13 cellular contexts compared by ENCODE assay signal in the genomic region with DNA sequence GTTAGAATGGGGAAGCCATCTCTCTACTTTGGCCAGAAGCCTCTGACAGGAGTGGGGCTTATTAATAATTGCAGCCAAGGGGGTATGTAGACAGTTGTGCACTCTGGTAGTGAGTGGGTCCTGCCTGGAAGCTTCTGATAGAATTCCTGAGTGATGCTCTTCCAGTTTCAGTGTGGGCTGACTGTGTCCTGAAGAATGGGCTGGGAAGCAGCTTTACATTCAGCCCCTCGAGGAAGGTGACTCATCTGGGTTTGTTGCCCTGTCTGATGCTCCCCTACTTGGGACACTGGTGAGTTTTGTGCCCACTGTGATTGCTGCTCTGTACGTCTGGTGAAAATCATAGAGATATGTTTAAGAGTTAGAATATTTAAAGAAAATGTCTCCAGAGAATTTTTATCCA.
DNase-seq lines count a peak whose midpoint lies in the region; ATAC-seq and TF ChIP-seq lines count a peak whose summit lies in the region.
"Had no signal": no experiment of that assay in that cellular context is flagged by ENCODE, and none has a peak within 500 bp of the region (broad histone marks: within the 10 kb centered on the region; RNA-seq: fewer than 3 reads in every experiment).

No MANE protein-coding gene starts in this region.

- dilution Hi-C loops in mammary epithelial cell (cut with HindIII; ENCODE audit: low sequenced_read_pairs), result no loop called here

- no peak overlapping the region for H3K27ac Mint-ChIP-seq in naive thymus-derived CD4-positive, alpha-beta T cell
- H3K27ac Mint-ChIP-seq in T-helper 2 cell treated with Interferon-gamma antibody and Interleukin-4, amounts not matched to agents 5 μg/mL and 100 μg/mL, for 36 hours, result no peak overlapping the region
- H3K27ac Mint-ChIP-seq: CD8-positive, alpha-beta memory T cell had no signal

- H3K4me3 Mint-ChIP-seq in naive thymus-derived CD4-positive, alpha-beta T cell, result no peak overlapping the region
- no peak overlapping the region for H3K4me3 Mint-ChIP-seq in T-helper 2 cell treated with Interferon-gamma antibody and Interleukin-4, amounts not matched to agents 5 μg/mL and 100 μg/mL, for 36 hours
- H3K4me3 Mint-ChIP-seq: CD8-positive, alpha-beta memory T cell had no signal

- TF ChIP-seq EP300 in transverse colon (IDR thresholded peaks at IDR 0.05; ENCODE audit: low read depth), result no peak

- ATAC-seq in naive thymus-derived CD4-positive, alpha-beta T cell, result no peak
- ATAC-seq in HG03469 (IDR thresholded peaks at IDR 0.05; ENCODE audit: unreplicated experiment), result no peak

- peaks cover 0 to 10% (median 0%) of the 10 kb centered on the region in 7 donors for H3K4me1 Mint-ChIP-seq in naive thymus-derived CD4-positive, alpha-beta T cell
- H3K4me1 Mint-ChIP-seq in T-helper 2 cell treated with Interferon-gamma antibody and Interleukin-4, amounts not matched to agents 5 μg/mL and 100 μg/mL, for 36 hours (ENCODE audit: low read depth), result peaks cover 13% of the 10 kb centered on the region
- H3K4me1 Mint-ChIP-seq: CD8-positive, alpha-beta memory T cell had no signal

- CTCF ChIA-PET in mammary epithelial cell (lab: Charles Lee; ENCODE audit: low non-redundant PET), result no interaction called here
- CTCF ChIA-PET in naive thymus-derived CD4-positive, alpha-beta T cell (lab: Charles Lee), result no interaction called here

- H3K27me3 Mint-ChIP-seq in naive thymus-derived CD4-positive, alpha-beta T cell, result peaks cover 0 to 11% (median 0%) of the 10 kb centered on the region in 5 donors
- no peaks in the 10 kb centered on the region for H3K27me3 Mint-ChIP-seq in T-helper 2 cell treated with Interferon-gamma antibody and Interleukin-4, amounts not matched to agents 5 μg/mL and 100 μg/mL, for 36 hours (ENCODE audit: low read depth)
- H3K27me3 Mint-ChIP-seq: CD8-positive, alpha-beta memory T cell had no signal

- BruUV-seq in mammary epithelial cell (replicated peaks; lab: Mats Ljungman, UMichigan), result no TSS peak

- H2AFZ ChIP-seq in mammary epithelial cell (ENCODE audit: low read depth, low read length) (peak overlapping the region; percentile 15), osteoblast (ENCODE audit: low read length) (no peak overlapping the region)

- no peaks in the 10 kb centered on the region for H3K9me3 ChIP-seq in mammary epithelial cell (replicated peaks; ENCODE audit: insufficient read depth, low read length)
- H3K9me3 ChIP-seq in osteoblast (ENCODE audit: low read depth, low read length), result no peaks in the 10 kb centered on the region
- H3K9me3 ChIP-seq in naive thymus-derived CD4-positive, alpha-beta T cell (ENCODE audit: control insufficient read depth in 2 of 3, low read length in 3 of 3), result no peaks in the 10 kb centered on the region
- H3K9me3 ChIP-seq in transverse colon, result no peaks in the 10 kb centered on the region

- H3K9ac ChIP-seq in mammary epithelial cell (ENCODE audit: insufficient read depth, low read length), result no peak overlapping the region
- H3K9ac ChIP-seq: BLaER1 had no signal

- peak overlapping the region; percentile 10 for H3K4me2 ChIP-seq in mammary epithelial cell (ENCODE audit: insufficient read depth, low read depth, low read length)
- no peak overlapping the region for H3K4me2 ChIP-seq in osteoblast (ENCODE audit: insufficient read depth, low read length)
- H3K4me2 ChIP-seq: BLaER1 had no signal

- TF ChIP-seq CTCF in mammary epithelial cell (conservative IDR thresholded peaks at IDR 0.05 in 1 of 2, IDR thresholded peaks at IDR 0.05 in 1 of 2; ENCODE audit: extremely low read depth in 1 of 2, insufficient read depth in 1 of 2, low read depth in 1 of 2, low read length in 2 of 2), result no peak
- TF ChIP-seq CTCF in osteoblast (IDR thresholded peaks at IDR 0.05; ENCODE audit: extremely low read depth, low read depth, low read length), result no peak
- TF ChIP-seq CTCF in transverse colon (IDR thresholded peaks at IDR 0.05), result no peak

- in situ Hi-C loops in mammary epithelial cell (cut with MboI; ENCODE audit: low sequenced_read_pairs in 2 of 2), result no loop called here
- in situ Hi-C loops in transverse colon (cut with MboI; ENCODE audit: low pct_ligation_motif_present in 1 of 4, low pct_unique_long_range_greater_than_20kb in 1 of 4, low sequenced_read_pairs in 3 of 4), result no loop called here

- DNase-seq in ELR (ENCODE audit: low read depth), result peak; percentile 69
- DNase-seq in M059J (ENCODE audit: low read depth), result peak; percentile 33
- DNase-seq in mammary epithelial cell, result peak; percentile 17
- DNase-seq in osteoblast (ENCODE audit: insufficient read length, low spot score, missing footprints), result peak; percentile 44
- no peak for DNase-seq in naive thymus-derived CD4-positive, alpha-beta T cell
- no peak for DNase-seq in T-helper 2 cell treated with Interferon-gamma antibody and Interleukin-4, amounts not matched to agents 5 μg/mL and 100 μg/mL, for 36 hours (ENCODE audit: low spot score)
- no peak for DNase-seq in transverse colon
- DNase-seq: CD8-positive, alpha-beta memory T cell; DND-41; SIG-M5 had no signal

- H3K9me3 Mint-ChIP-seq in naive thymus-derived CD4-positive, alpha-beta T cell, result peaks cover 0 to 8% (median 0%) of the 10 kb centered on the region in 11 donors
- peaks cover 3% of the 10 kb centered on the region for H3K9me3 Mint-ChIP-seq in T-helper 2 cell treated with Interferon-gamma antibody and Interleukin-4, amounts not matched to agents 5 μg/mL and 100 μg/mL, for 36 hours

- no peaks in the 10 kb centered on the region for H3K79me2 ChIP-seq in mammary epithelial cell (ENCODE audit: insufficient read depth, low read length)
- no peaks in the 10 kb centered on the region for H3K79me2 ChIP-seq in osteoblast (ENCODE audit: insufficient read depth, low read length)

- no peak for TF ChIP-seq POLR2A in transverse colon (IDR thresholded peaks at IDR 0.05)

- no peak overlapping the region for H3K27ac ChIP-seq in mammary epithelial cell (ENCODE audit: insufficient read depth, low read depth, low read length)
- H3K27ac ChIP-seq in osteoblast (ENCODE audit: low read depth, low read length), result no peak overlapping the region
- H3K27ac ChIP-seq in naive thymus-derived CD4-positive, alpha-beta T cell (ENCODE audit: low read depth, low read length), result no peak overlapping the region
- no peak overlapping the region for H3K27ac ChIP-seq in transverse colon
- H3K27ac ChIP-seq: BLaER1 had no signal

- POLR2A ChIA-PET in naive thymus-derived CD4-positive, alpha-beta T cell (lab: Charles Lee), result no interaction called here

- H3K36me3 ChIP-seq in mammary epithelial cell (ENCODE audit: insufficient read depth, low read length), result no peaks in the 10 kb centered on the region
- H3K36me3 ChIP-seq in osteoblast (ENCODE audit: insufficient read depth, low read length), result no peaks in the 10 kb centered on the region
- H3K36me3 ChIP-seq in naive thymus-derived CD4-positive, alpha-beta T cell (ENCODE audit: control insufficient read depth in 2 of 3, insufficient read depth in 3 of 3, low read length in 3 of 3), result no peaks in the 10 kb centered on the region
- no peaks in the 10 kb centered on the region for H3K36me3 ChIP-seq in transverse colon
- H3K36me3 ChIP-seq: BLaER1, HAP-1 had no signal

- intact Hi-C loops in mammary epithelial cell (cut with micrococcal nuclease) (no loop called here), transverse colon (cut with DNase I; ENCODE audit: low total_unique reads) (no loop called here)
- intact Hi-C loops in naive thymus-derived CD4-positive, alpha-beta T cell (cut with micrococcal nuclease), result no loop called here

- no peaks in the 10 kb centered on the region for H4K20me1 ChIP-seq in mammary epithelial cell (ENCODE audit: insufficient read depth, low read length)
- no peaks in the 10 kb centered on the region for H4K20me1 ChIP-seq in osteoblast (ENCODE audit: insufficient read depth, low read length)
- H4K20me1 ChIP-seq: BLaER1 had no signal

- no peaks in the 10 kb centered on the region for H3K36me3 Mint-ChIP-seq in naive thymus-derived CD4-positive, alpha-beta T cell
- H3K36me3 Mint-ChIP-seq in T-helper 2 cell treated with Interferon-gamma antibody and Interleukin-4, amounts not matched to agents 5 μg/mL and 100 μg/mL, for 36 hours (ENCODE audit: low read depth), result no peaks in the 10 kb centered on the region
- H3K36me3 Mint-ChIP-seq: CD8-positive, alpha-beta memory T cell had no signal

- H3K27me3 ChIP-seq in mammary epithelial cell (ENCODE audit: insufficient read depth, low read length) (no peaks in the 10 kb centered on the region), osteoblast (ENCODE audit: insufficient read depth, low read length) (peaks cover 33% of the 10 kb centered on the region), transverse colon (no peaks in the 10 kb centered on the region)
- no peaks in the 10 kb centered on the region for H3K27me3 ChIP-seq in naive thymus-derived CD4-positive, alpha-beta T cell (ENCODE audit: control insufficient read depth in 2 of 2, insufficient read depth in 2 of 2, low read length in 2 of 2)
- H3K27me3 ChIP-seq: BLaER1 had no signal

- H3K4me1 ChIP-seq in mammary epithelial cell (ENCODE audit: insufficient read depth, low read length) (peaks cover 10% of the 10 kb centered on the region), osteoblast (ENCODE audit: insufficient read depth, low read length) (no peaks in the 10 kb centered on the region), transverse colon (no peaks in the 10 kb centered on the region)
- H3K4me1 ChIP-seq in naive thymus-derived CD4-positive, alpha-beta T cell (ENCODE audit: control insufficient read depth in 2 of 2, insufficient read depth in 2 of 2, low read length in 2 of 2), result no peaks in the 10 kb centered on the region
- H3K4me1 ChIP-seq: BLaER1, HAP-1 had no signal

- H3K4me3 ChIP-seq in mammary epithelial cell (replicated peaks in 1 of 3; ENCODE audit: insufficient read depth in 1 of 3, low read depth in 2 of 3, low read length in 3 of 3), result no peak overlapping the region
- H3K4me3 ChIP-seq in osteoblast (ENCODE audit: insufficient read depth, low read length), result no peak overlapping the region
- no peak overlapping the region for H3K4me3 ChIP-seq in naive thymus-derived CD4-positive, alpha-beta T cell (ENCODE audit: low read length)
- H3K4me3 ChIP-seq in transverse colon, result no peak overlapping the region
- H3K4me3 ChIP-seq: BLaER1, HAP-1 had no signal

- WGBS in mammary epithelial cell (ENCODE audit: low coverage, missing lambda C conversion rate), result 43% methylated on average over 2 of the region's 2 CpGs
- 50 to 63% methylated on average over 1 to 2 of the region's 2 CpGs for WGBS in transverse colon (ENCODE audit: low coverage in 1 of 2), 2 donors

Comparison
In these comparisons a context has a peak if more than half of its experiments do, and no peak if none do; other contexts are left out.
1. DNase-seq: peak in ELR (single experiment), M059J (single experiment), mammary epithelial cell (single experiment) and osteoblast (single experiment); none in naive thymus-derived CD4-positive, alpha-beta T cell (0 of 9), T-helper 2 cell treated with Interferon-gamma antibody and Interleukin-4, amounts not matched to agents 5 μg/mL and 100 μg/mL, for 36 hours (single experiment) and transverse colon (single experiment).